ENCODE assay signal across 8 cellular contexts in the genomic region with DNA sequence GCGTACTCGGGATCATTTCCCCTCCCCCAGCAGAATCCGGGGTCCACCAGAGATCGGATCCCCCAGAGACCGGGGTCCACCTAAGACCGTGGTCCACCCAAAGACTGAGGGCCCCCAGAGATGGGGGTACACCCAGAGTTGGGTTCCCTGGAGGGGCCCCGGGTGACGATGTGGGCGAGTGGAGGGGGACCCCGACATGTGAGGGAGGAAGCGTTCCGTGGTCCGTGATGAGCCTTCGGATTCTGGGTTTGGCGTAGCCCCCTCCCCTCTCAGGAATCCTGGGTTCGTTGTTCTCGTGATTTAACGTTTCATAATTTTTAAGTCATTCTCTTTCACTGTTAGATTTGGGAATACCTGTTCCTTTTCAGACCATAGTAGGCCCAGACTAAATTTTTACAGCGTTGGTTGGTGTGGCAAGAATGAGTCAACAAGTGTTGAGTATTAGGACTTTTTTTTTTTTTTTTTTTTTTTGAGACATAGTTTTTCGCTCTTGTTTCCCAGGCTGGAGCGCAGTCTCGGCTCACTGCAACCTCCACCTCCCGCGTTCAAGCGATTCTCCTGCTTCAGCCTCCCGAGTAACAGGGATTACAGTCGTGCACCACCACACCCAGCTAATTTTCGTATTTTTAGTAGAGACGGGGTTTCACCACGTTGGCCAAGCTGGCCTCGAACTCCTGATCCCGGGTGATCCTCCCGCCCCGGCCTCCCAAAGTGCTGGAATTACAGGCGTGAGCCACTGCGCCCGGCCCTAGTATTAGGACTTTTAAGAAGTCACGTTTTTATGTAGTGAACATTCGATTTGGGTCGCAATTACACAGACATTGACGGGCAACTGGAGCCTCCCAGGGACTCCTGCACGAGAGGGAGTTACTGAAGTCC. TPM values are rescaled to one million over a fixed set of nuclear protein-coding genes. Genes with fewer than 3 reads are reported as not detected.
A peak's percentile ranks its signal among the peaks of the same experiment; 100 is the strongest.
DNase-seq lines count a peak whose midpoint lies in the region; ATAC-seq and TF ChIP-seq lines count a peak whose summit lies in the region.

No MANE protein-coding gene starts in this region.

- peak overlapping the region; percentile 97 for H3K4me3 ChIP-seq in MG63
- peak overlapping the region; percentile 98 for H3K4me3 ChIP-seq in mucosa of descending colon
- H3K4me3 ChIP-seq in urinary bladder (ENCODE audit: low read depth, low read length) = peak overlapping the region; percentile 92

- ATAC-seq in left cardiac atrium (no peak), mucosa of descending colon (no peak)

- peaks cover 43% of the 10 kb centered on the region for H3K36me3 ChIP-seq in MG63
- no peaks in the 10 kb centered on the region for H3K36me3 ChIP-seq in mucosa of descending colon (ENCODE audit: low read depth)
- no peaks in the 10 kb centered on the region for H3K36me3 ChIP-seq in urinary bladder (ENCODE audit: insufficient read depth)

- H3K27ac ChIP-seq in cingulate gyrus (ENCODE audit: low read depth, low read length) = peak overlapping the region; percentile 12
- H3K27ac ChIP-seq in urinary bladder (ENCODE audit: low read depth) = peak overlapping the region; percentile 42

- peaks cover 15% of the 10 kb centered on the region for H3K4me1 ChIP-seq in mucosa of descending colon (ENCODE audit: low read depth)
- peaks cover 3% of the 10 kb centered on the region for H3K4me1 ChIP-seq in urinary bladder (ENCODE audit: insufficient read depth)

- H3K9me3 ChIP-seq in MG63 (no peaks in the 10 kb centered on the region), mucosa of descending colon (no peaks in the 10 kb centered on the region)

- H3K27me3 ChIP-seq in MG63 = no peaks in the 10 kb centered on the region

- 26% methylated on average over 42 of the region's 42 CpGs for WGBS in urinary bladder

- intact Hi-C loops in cardiac septum (cut with DNase I) = loop anchor here (2.0 to 10.0 kb wide), 3 partner anchors 56 to 124 kb away; a partner anchor contains a TSS
- intact Hi-C loops in left cardiac atrium (cut with DNase I) = no loop called here
- intact Hi-C loops in mucosa of descending colon (cut with DNase I, micrococcal nuclease) = no loop called here

- TF ChIP-seq CTCF in mucosa of descending colon (IDR thresholded peaks at IDR 0.05) = no peak

- DNase-seq in cardiac septum (ENCODE audit: low spot score) (peak; percentile 12), left cardiac atrium (no peak), MG63 (no peak), mucosa of descending colon (no peak), amygdala (lab: John Stamatoyannopoulos, UW) (no peak), SIG-M5 (lab: John Stamatoyannopoulos, UW) (no peak)

RNA-seq across cellular contexts. Expression of a gene that starts 0.7 kb away (rescaled TPM):
- total RNA-seq in cardiac septum = 33.1 TPM
- total RNA-seq in left cardiac atrium = 10 to 100 TPM; 25.0 to 37.7 TPM
- 71.2 and 71.3 TPM in 2 replicates for total RNA-seq in MG63 (2014; rRNA removed; shearing (Covaris generic); ENCODE audit: low replicate concordance)
- 10 to 100 TPM; 19.2 to 27.8 (median 26.6) TPM for total RNA-seq in mucosa of descending colon
- total RNA-seq in urinary bladder = 28.4 TPM
- polyA plus RNA-seq in urinary bladder = 27.4 TPM

RNA-seq across cellular contexts. Expression of a gene that starts 36.8 kb away (rescaled TPM):
- 0.51 TPM for total RNA-seq in cardiac septum
- total RNA-seq in left cardiac atrium = not detected
- not detected in 2 replicates for total RNA-seq in MG63 (2014; rRNA removed; shearing (Covaris generic); ENCODE audit: low replicate concordance)
- not detected for total RNA-seq in mucosa of descending colon
- total RNA-seq in urinary bladder = not detected
- not detected for polyA plus RNA-seq in urinary bladder

RNA-seq across cellular contexts. Expression of a gene that starts 57.4 kb away (rescaled TPM):
- total RNA-seq in cardiac septum (69.8 TPM), left cardiac atrium (10 to 100 TPM; 45.3 to 53.9 TPM), mucosa of descending colon (100 to 1,000 TPM in 2 of 3 donors, 10 to 100 TPM in 1; 97.5 to 155 (median 116) TPM), urinary bladder (28.4 TPM)
- 11.1 and 13.4 TPM in 2 replicates for total RNA-seq in MG63 (2014; rRNA removed; shearing (Covaris generic); ENCODE audit: low replicate concordance)
- polyA plus RNA-seq in urinary bladder = 19.1 TPM
